8 cellular contexts compared by ENCODE assay signal in genomic region chr4:38177035-38177791, GRCh38.
DNase-seq lines count a peak whose midpoint lies in the region; ATAC-seq and TF ChIP-seq lines count a peak whose summit lies in the region.

No MANE protein-coding gene starts in this region.

- peak overlapping the region; percentile 88 for H3K4me2 ChIP-seq in MM.1S (ENCODE audit: low read depth, low read length)

- H3K36me3 Mint-ChIP-seq in chondrocyte (ENCODE audit: low read depth), result no peaks in the 10 kb centered on the region

- H3K27me3 Mint-ChIP-seq in chondrocyte (ENCODE audit: low read depth), result no peaks in the 10 kb centered on the region

- intact Hi-C loops in heart right ventricle (cut with DNase I), result loop anchor here in 9 of 10 donors (2.0 to 10.0 kb wide), 7 partner anchors 110 to 605 kb away; partner anchors contain the start of gene TLR10 (in 2 of the 9)

- peak overlapping the region; percentile 24 for H2AFZ ChIP-seq in MM.1S (ENCODE audit: low read length)

- H3K4me3 ChIP-seq in MM.1S (ENCODE audit: low read length), result peak overlapping the region; percentile 45
- H3K4me3 ChIP-seq in heart right ventricle, result no peak overlapping the region

- ATAC-seq in heart right ventricle (peak in 7 of 8 donors; percentile 29 to 63 (median 52)), GM21737 (IDR thresholded peaks at IDR 0.05; ENCODE audit: unreplicated experiment) (no peak)

- H3F3A ChIP-seq in MM.1S (ENCODE audit: insufficient read depth, low read length), result peaks cover 15% of the 10 kb centered on the region

- peaks cover 7% of the 10 kb centered on the region for H3K4me1 Mint-ChIP-seq in chondrocyte (ENCODE audit: low read depth)

- no peaks in the 10 kb centered on the region for H3K36me3 ChIP-seq in MM.1S (replicated peaks; ENCODE audit: insufficient read depth, low read length)
- H3K36me3 ChIP-seq in heart right ventricle, result no peaks in the 10 kb centered on the region

- H3K9ac ChIP-seq in MM.1S (ENCODE audit: low read length), result peak overlapping the region; percentile 93

- no peak overlapping the region for H3K4me3 Mint-ChIP-seq in chondrocyte (ENCODE audit: unreplicated experiment)

- 54 to 71% methylated on average over 13 of the region's 13 CpGs for WGBS in heart right ventricle, 2 donors

- TF ChIP-seq CTCF in MM.1S (IDR thresholded peaks at IDR 0.05; ENCODE audit: low read length) (peak; percentile 16; the same call in 1 of the 2 replicates), heart right ventricle (IDR thresholded peaks at IDR 0.05) (no peak), chondrocyte (IDR thresholded peaks at IDR 0.05) (no peak)

- H3K9me3 ChIP-seq in MM.1S (replicated peaks; ENCODE audit: insufficient read depth, low read length) (no peaks in the 10 kb centered on the region), heart right ventricle (no peaks in the 10 kb centered on the region)

- no peaks in the 10 kb centered on the region for H4K20me1 ChIP-seq in MM.1S (ENCODE audit: insufficient read depth, low read length)

- H3K4me1 ChIP-seq in MM.1S (ENCODE audit: low read length) (peaks cover 53% of the 10 kb centered on the region), heart right ventricle (peaks cover 2 to 68% (median 21%) of the 10 kb centered on the region in 9 donors)

- H3K79me2 ChIP-seq in MM.1S (ENCODE audit: low read length), result no peaks in the 10 kb centered on the region

- H3K27ac Mint-ChIP-seq in chondrocyte (ENCODE audit: unreplicated experiment), result no peak overlapping the region

- no peaks in the 10 kb centered on the region for H3K27me3 ChIP-seq in MM.1S (replicated peaks; ENCODE audit: insufficient read depth, low read length)
- H3K27me3 ChIP-seq in heart right ventricle, result no peaks in the 10 kb centered on the region

- no peaks in the 10 kb centered on the region for H3K9me3 Mint-ChIP-seq in chondrocyte (ENCODE audit: low read depth)

- H3K27ac ChIP-seq in MM.1S (ENCODE audit: low read length), result peak overlapping the region; percentile 98
- peak overlapping the region in 7 of 10 donors; percentile 32 to 79 (median 59) for H3K27ac ChIP-seq in heart right ventricle

- no peaks in the 10 kb centered on the region for H3K9me2 ChIP-seq in MM.1S (replicated peaks; ENCODE audit: insufficient read depth, low read length)

- DNase-seq in MM.1S (peak; percentile 91), heart right ventricle (peak in 1 of 2 donors; percentile 36), chondrocyte (ENCODE audit: low spot score) (no peak), NAMALWA (ENCODE audit: low spot score) (no peak), NCI-H69 (lab: John Stamatoyannopoulos, UW) (no peak)
- peak; percentile 63 to 68 for DNase-seq in activated T-cell treated with anti-CD3 and anti-CD28 coated beads, Interleukin-2, amount 50 U/mL, for 48 hours
- peak; percentile 23 to 51 for DNase-seq in stimulated activated CD4-positive, alpha-beta T cell treated with anti-CD3 and anti-CD28 coated beads, Interleukin-4, amount 100 ng/mL, for 4 hours

Comparison
In these comparisons a context has a peak if more than half of its experiments do, and no peak if none do; other contexts are left out.
1. DNase-seq: peak in MM.1S (single experiment), activated T-cell treated with anti-CD3 and anti-CD28 coated beads, Interleukin-2, amount 50 U/mL, for 48 hours (2 of 2) and stimulated activated CD4-positive, alpha-beta T cell treated with anti-CD3 and anti-CD28 coated beads, Interleukin-4, amount 100 ng/mL, for 4 hours (2 of 2); none in chondrocyte (single experiment), NAMALWA (single experiment) and NCI-H69 (single experiment).